ENCODE assay signal across 9 cellular contexts in genomic region chr4:111648056-111648455, GRCh38.
"Had no signal": no experiment of that assay in that cellular context is flagged by ENCODE, and none has a peak within 500 bp of the region (broad histone marks: within the 10 kb centered on the region; RNA-seq: fewer than 3 reads in every experiment).

No MANE protein-coding gene starts in this region.

- FAIRE-seq: HTR-8/SVneo, K562 had no signal

- H3K27ac Mint-ChIP-seq: HFFc6 had no signal

- H3K36me3 ChIP-seq: HAP-1 had no signal

- H2AFZ ChIP-seq: GM23248 had no signal

- H3K4me3 ChIP-seq: GM23248, HAP-1, K562 had no signal

- ATAC-seq: HCT116, K562 had no signal

- H3K27ac ChIP-seq: GM23248 had no signal

- H3K4me3 Mint-ChIP-seq: HFFc6 had no signal

- H3K9me3 Mint-ChIP-seq: HFFc6 had no signal

- DNase-seq: GM23248, GOT3, H7, HFFc6, IMR-90 had no signal

- H3K9me3 ChIP-seq: HAP-1 had no signal
